9 cellular contexts compared by ENCODE assay signal in genomic region chr17:78734841-78735641, GRCh38. TPM values are rescaled to one million over a fixed set of nuclear protein-coding genes. Genes with fewer than 3 reads are reported as not detected.
DNase-seq lines count a peak whose midpoint lies in the region; ATAC-seq and TF ChIP-seq lines count a peak whose summit lies in the region.
"Had no signal": no experiment of that assay in that cellular context is flagged by ENCODE, and none has a peak within 500 bp of the region (broad histone marks: within the 10 kb centered on the region; RNA-seq: fewer than 3 reads in every experiment).

No MANE protein-coding gene starts in this region.

- no peak for DNase-seq in T-helper 2 cell treated with Interferon-gamma antibody and Interleukin-4, amounts not matched to agents 5 μg/mL and 100 μg/mL, for 36 hours (ENCODE audit: low spot score)
- no peak for DNase-seq in T-helper 2 cell
- DNase-seq in WERI-Rb-1, result peak; percentile 49
- no peak for DNase-seq in immature natural killer cell
- DNase-seq in stimulated activated naive CD8-positive, alpha-beta T cell treated with anti-CD3 and anti-CD28 coated beads, Interleukin-15, Interleukin-2, amounts not matched to agents 100 U/mL and 50 U/mL, for 24 hours, result no peak
- no peak for DNase-seq in stimulated activated CD4-positive, alpha-beta T cell treated with anti-CD3 and anti-CD28 coated beads, Interleukin-4, amount 100 ng/mL, for 24 hours
- no peak for DNase-seq in 8988T
- DNase-seq: T1000 had no signal

- H3K4me3 Mint-ChIP-seq in T-helper 2 cell treated with Interferon-gamma antibody and Interleukin-4, amounts not matched to agents 5 μg/mL and 100 μg/mL, for 36 hours, result peak overlapping the region; percentile 89
- H3K4me3 Mint-ChIP-seq in immature natural killer cell, result peak overlapping the region; percentile 94 to 97 (median 97)

- no peaks in the 10 kb centered on the region; the same call in 1 of the 2 replicates for H3K36me3 ChIP-seq in WERI-Rb-1

- peaks cover 19% of the 10 kb centered on the region for H3K36me3 Mint-ChIP-seq in T-helper 2 cell treated with Interferon-gamma antibody and Interleukin-4, amounts not matched to agents 5 μg/mL and 100 μg/mL, for 36 hours (ENCODE audit: low read depth)
- H3K36me3 Mint-ChIP-seq in immature natural killer cell, result no peaks in the 10 kb centered on the region

- H3K27ac Mint-ChIP-seq in T-helper 2 cell treated with Interferon-gamma antibody and Interleukin-4, amounts not matched to agents 5 μg/mL and 100 μg/mL, for 36 hours, result peak overlapping the region; percentile 88
- H3K27ac Mint-ChIP-seq in immature natural killer cell, result peak overlapping the region; percentile 91 to 99 (median 95)

- no peak overlapping the region for H3K4me3 ChIP-seq in WERI-Rb-1 (ENCODE audit: low read depth, low read length)

- H3K27me3 ChIP-seq in WERI-Rb-1 (ENCODE audit: insufficient read depth, low read depth, severe bottlenecking), result no peaks in the 10 kb centered on the region

- ATAC-seq in stimulated activated naive CD8-positive, alpha-beta T cell treated with anti-CD3 and anti-CD28 coated beads, Interleukin-15, Interleukin-2, amounts not matched to agents 100 U/mL and 50 U/mL, for 24 hours, result peak; percentile 63
- ATAC-seq in GM21526 (IDR thresholded peaks at IDR 0.05; ENCODE audit: low FRiP score, unreplicated experiment), result no peak

- no peak for TF ChIP-seq CTCF in WERI-Rb-1 (IDR thresholded peaks at IDR 0.05; ENCODE audit: low read depth, low read length)

- no peaks in the 10 kb centered on the region for H3K27me3 Mint-ChIP-seq in T-helper 2 cell treated with Interferon-gamma antibody and Interleukin-4, amounts not matched to agents 5 μg/mL and 100 μg/mL, for 36 hours (ENCODE audit: low read depth)
- H3K27me3 Mint-ChIP-seq in immature natural killer cell (ENCODE audit: low read depth in 3 of 3), result peaks cover 4 to 32% (median 8%) of the 10 kb centered on the region in 3 donors

- H3K27ac ChIP-seq in WERI-Rb-1, result peak overlapping the region; percentile 24

- no peaks in the 10 kb centered on the region for H3K9me3 Mint-ChIP-seq in T-helper 2 cell treated with Interferon-gamma antibody and Interleukin-4, amounts not matched to agents 5 μg/mL and 100 μg/mL, for 36 hours
- no peaks in the 10 kb centered on the region for H3K9me3 Mint-ChIP-seq in immature natural killer cell

- no peaks in the 10 kb centered on the region for H3K9me3 ChIP-seq in WERI-Rb-1 (ENCODE audit: severe bottlenecking)

- H3K4me1 Mint-ChIP-seq in T-helper 2 cell treated with Interferon-gamma antibody and Interleukin-4, amounts not matched to agents 5 μg/mL and 100 μg/mL, for 36 hours (ENCODE audit: low read depth), result peaks cover 70% of the 10 kb centered on the region
- H3K4me1 Mint-ChIP-seq in immature natural killer cell, result peaks cover 93 to 97% of the 10 kb centered on the region in 2 donors

RNA-seq across cellular contexts. Expression of gene CYTH1, which starts 47.0 kb away (rescaled TPM):
- polyA plus RNA-seq in immature natural killer cell, result 100 to 1,000 TPM; 176 to 336 (median 233) TPM
